22 cellular contexts compared by ENCODE assay signal in the genomic region with DNA sequence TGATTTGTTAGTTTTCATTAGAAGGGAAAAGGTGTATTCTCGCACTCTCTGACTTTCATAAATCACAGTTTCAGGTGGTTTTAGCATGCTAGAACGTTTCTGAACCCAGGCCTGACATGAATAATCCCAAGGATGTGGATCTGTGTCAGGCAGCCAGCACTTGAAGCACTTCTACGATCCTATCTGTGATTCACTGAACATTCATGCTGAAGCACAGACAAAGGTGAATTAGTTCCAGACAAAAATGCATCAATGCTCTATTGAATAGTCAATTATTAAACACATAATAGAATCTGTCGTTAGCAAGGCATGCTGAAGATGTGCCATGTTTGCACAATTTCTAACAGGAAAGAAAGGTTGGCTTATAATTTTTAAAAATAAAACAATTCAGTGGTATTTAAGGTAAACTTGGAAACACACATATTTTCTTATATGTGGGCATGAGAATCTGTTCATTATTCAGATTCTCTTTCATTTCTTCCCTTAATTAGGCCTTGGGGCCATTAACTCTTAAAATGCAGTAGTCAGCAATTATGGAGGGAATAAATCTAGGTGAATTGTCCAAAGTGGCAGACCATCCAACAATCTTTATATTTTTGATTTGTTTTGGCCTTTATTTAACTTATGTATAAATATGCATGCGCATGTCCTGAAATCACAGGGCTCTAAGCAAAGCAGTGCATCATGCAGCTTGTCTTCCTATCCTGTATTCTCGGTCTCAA. TPM values are rescaled to one million over a fixed set of nuclear protein-coding genes. Genes with fewer than 3 reads are reported as not detected.
DNase-seq lines count a peak whose midpoint lies in the region; ATAC-seq, FAIRE-seq and TF ChIP-seq lines count a peak whose summit lies in the region.
"Had no signal": no experiment of that assay in that cellular context is flagged by ENCODE, and none has a peak within 500 bp of the region (broad histone marks: within the 10 kb centered on the region; RNA-seq: fewer than 3 reads in every experiment).

No MANE protein-coding gene starts in this region.

- H3K9me3 ChIP-seq in HepG2 (ENCODE audit: low read length) (no peaks in the 10 kb centered on the region), right lobe of liver (no peaks in the 10 kb centered on the region)

- TF ChIP-seq POLR2A in HepG2 (IDR thresholded peaks at IDR 0.05; ENCODE audit: insufficient read depth in 1 of 2, low read depth in 2 of 2, low read length in 2 of 2) = no peak
- TF ChIP-seq POLR2A in right lobe of liver (IDR thresholded peaks at IDR 0.05) = no peak

- H3K9ac ChIP-seq in HepG2 (ENCODE audit: insufficient read depth, low read depth, low read length) = no peak overlapping the region

- CTCF ChIA-PET in HepG2 (lab: Yijun Ruan, JAX; ENCODE audit: low intra/inter-chr PET ratio, low total read pairs) = no interaction called here

- POLR2A ChIA-PET in HepG2 (lab: Yijun Ruan, JAX) = no interaction called here

- WGBS in HepG2 (ENCODE audit: low lambda C conversion rate) = 17% methylated on average over 6 of the region's 6 CpGs
- WGBS in right lobe of liver (ENCODE audit: insufficient coverage, low coverage, low lambda C conversion rate, missing lambda C conversion rate) = 57% methylated on average over 6 of the region's 6 CpGs

- no peaks in the 10 kb centered on the region for H3K79me2 ChIP-seq in HepG2 (ENCODE audit: insufficient read depth, low read length)

- no peaks in the 10 kb centered on the region for H3K4me1 ChIP-seq in HepG2 (ENCODE audit: insufficient read depth, low read length)
- H3K4me1 ChIP-seq in right lobe of liver = no peaks in the 10 kb centered on the region

- no peak overlapping the region for H3K4me2 ChIP-seq in HepG2 (ENCODE audit: low read depth, low read length)

- no peak overlapping the region for H2AFZ ChIP-seq in HepG2 (ENCODE audit: low read length)

- H3K27ac ChIP-seq in HepG2 (ENCODE audit: extremely low read length, insufficient read depth, low read length) (no peak overlapping the region), right lobe of liver (no peak overlapping the region), dorsolateral prefrontal cortex (no peak overlapping the region)
- H3K27ac ChIP-seq: C4-2B had no signal

- no peak for TF ChIP-seq RAD21 in HepG2 (CRISPR knock-in tag; IDR thresholded peaks at IDR 0.05)

- no peak for DNase-seq in HepG2 (ENCODE audit: low spot score)
- DNase-seq in right lobe of liver = no peak
- DNase-seq in bronchial epithelial cell (ENCODE audit: low read depth) = peak; percentile 8
- peak; percentile 72 for DNase-seq in kidney epithelial cell (ENCODE audit: low read depth)
- peak; percentile 95 for DNase-seq in renal cortical epithelial cell (ENCODE audit: low read depth)
- DNase-seq in nucleus accumbens (lab: John Stamatoyannopoulos, UW) = no peak
- DNase-seq in dorsolateral prefrontal cortex = no peak
- DNase-seq: 8988T, DMS53, GDM1, H7, Kasumi-1, NCI-H1694 treated with DMSO at 0.1 percent for 48 hours, NCI-H2107, NCI-H345, NCI-H526 treated with DMSO at 0.1 percent for 48 hours, Right ventricle myocardium superior, SW 1271 had no signal

- FAIRE-seq in HepG2 (lab: Jason Lieb, UNC) (no peak), bronchial epithelial cell (lab: Jason Lieb, UNC) (no peak)
- FAIRE-seq: D721Med, HTR-8/SVneo had no signal

- intact Hi-C loops in HepG2 (cut with micrococcal nuclease; ENCODE audit: unreplicated experiment) (no loop called here), right lobe of liver (cut with DNase I) (no loop called here), dorsolateral prefrontal cortex (cut with DNase I) (no loop called here)

- H3K4me3 ChIP-seq in HepG2 (replicated peaks in 1 of 3; ENCODE audit: insufficient read depth in 1 of 3, low read depth in 2 of 3, low read length in 3 of 3) (no peak overlapping the region), right lobe of liver (no peak overlapping the region), bronchial epithelial cell (ENCODE audit: low read depth, low read length) (no peak overlapping the region), kidney epithelial cell (ENCODE audit: low read depth, low read length) (no peak overlapping the region), dorsolateral prefrontal cortex (no peak overlapping the region)

- H3K36me3 ChIP-seq in HepG2 (replicated peaks in 1 of 2; ENCODE audit: control insufficient read depth in 1 of 2, insufficient read depth in 2 of 2, low read length in 2 of 2) = no peaks in the 10 kb centered on the region
- no peaks in the 10 kb centered on the region for H3K36me3 ChIP-seq in right lobe of liver
- H3K36me3 ChIP-seq in bronchial epithelial cell (ENCODE audit: control insufficient read depth, insufficient read depth, low read length) = no peaks in the 10 kb centered on the region
- H3K36me3 ChIP-seq in kidney epithelial cell (ENCODE audit: control insufficient read depth, insufficient read depth, low read length) = no peaks in the 10 kb centered on the region

- no peak for TF ChIP-seq CTCF in HepG2 (CRISPR knock-in tag; IDR thresholded peaks at IDR 0.05)
- no peak for TF ChIP-seq CTCF in right lobe of liver (IDR thresholded peaks at IDR 0.05)
- TF ChIP-seq CTCF in bronchial epithelial cell (IDR thresholded peaks at IDR 0.05; ENCODE audit: insufficient read depth, low read length, severe bottlenecking) = no peak
- no peak for TF ChIP-seq CTCF in kidney epithelial cell (IDR thresholded peaks at IDR 0.05; ENCODE audit: insufficient read depth, low read length, poor library complexity, severe bottlenecking)
- TF ChIP-seq CTCF in dorsolateral prefrontal cortex (IDR thresholded peaks at IDR 0.05 in 54 of 56, conservative IDR thresholded peaks at IDR 0.05 in 2 of 56; ENCODE audit: low read depth in 1 of 56, partially characterized antibody in 56 of 56) = no peak

- in situ Hi-C loops in HepG2 (cut with HindIII; ENCODE audit: extremely low pct_ligation_motif_present, low pct_unique_long_range_greater_than_20kb) = no loop called here

- TF ChIP-seq EP300 in HepG2 (IDR thresholded peaks at IDR 0.05; ENCODE audit: low read depth in 2 of 2, low read length in 2 of 2) = no peak
- TF ChIP-seq EP300 in HepG2 (CRISPR knock-in tag; IDR thresholded peaks at IDR 0.05; ENCODE audit: borderline replicate concordance) = no peak

- BruUV-seq in HepG2 (replicated peaks; lab: Mats Ljungman, UMichigan) = no TSS peak

- ATAC-seq in HepG2 (no peak), right lobe of liver (no peak), HG03280 (IDR thresholded peaks at IDR 0.05; ENCODE audit: unreplicated experiment) (no peak)

- no peaks in the 10 kb centered on the region for H4K20me1 ChIP-seq in HepG2 (ENCODE audit: insufficient read depth, low read length)

- H3K27me3 ChIP-seq in HepG2 (ENCODE audit: control insufficient read depth in 1 of 2, insufficient read depth in 2 of 2, low read length in 2 of 2) = peaks cover 0 to 2% of the 10 kb centered on the region in 2 experiments; a peak in 1 of 5 replicates
- no peaks in the 10 kb centered on the region for H3K27me3 ChIP-seq in right lobe of liver
- peaks cover 2% of the 10 kb centered on the region for H3K27me3 ChIP-seq in bronchial epithelial cell (ENCODE audit: control insufficient read depth, insufficient read depth, low read length)
- H3K27me3 ChIP-seq in kidney epithelial cell (ENCODE audit: control insufficient read depth, insufficient read depth, low read length) = no peaks in the 10 kb centered on the region
- no peaks in the 10 kb centered on the region for H3K27me3 ChIP-seq in dorsolateral prefrontal cortex

TF ChIP-seq in HepG2, 621 proteins besides CTCF, POLR2A, EP300 and RAD21:
- TF ChIP-seq HDAC1 (CRISPR knock-in tag; IDR thresholded peaks at IDR 0.05) (no peak), PTBP1 (IDR thresholded peaks at IDR 0.05; ENCODE audit: low read depth, low read length, poor library complexity, severe bottlenecking) (no peak), MAFK (conservative IDR thresholded peaks at IDR 0.05 in 1 of 2, IDR thresholded peaks at IDR 0.05 in 1 of 2; ENCODE audit: low read length in 2 of 2) (peak; percentile 79 to 92), MAFF (IDR thresholded peaks at IDR 0.05; ENCODE audit: low read depth, low read length) (peak; percentile 84)

RNA-seq across cellular contexts. Expression of a gene that starts 18.1 kb away (rescaled TPM):
- total RNA-seq in HepG2 (2016; rRNA removed; fragmentation: Illumina TruSeq; extraction: Trizol) (6.1 TPM in 2 replicates), right lobe of liver (1 to 10 TPM; 1.3 to 3.6 (median 2.6) TPM), bronchial epithelial cell (3.9 and 7.8 TPM in 2 replicates), kidney epithelial cell (6.6 and 8.6 TPM in 2 replicates), renal cortical epithelial cell (2.4 and 11.9 TPM in 2 replicates), dorsolateral prefrontal cortex (10 to 100 TPM in 117 of 120 experiments, 1 to 10 TPM in 3; 8.1 to 27.6 (median 16.2) TPM)
- 3.7 and 5.4 TPM in 2 replicates for total RNA-seq in HepG2 (2016; cell fraction: cytosol; rRNA removed; fragmentation: Illumina TruSeq; extraction: Trizol; ENCODE audit: low read depth)
- 5.3 and 6.5 TPM in 2 replicates for total RNA-seq in HepG2 (2016; cell fraction: insoluble cytoplasmic fraction; rRNA removed; fragmentation: Illumina TruSeq; extraction: Trizol)
- total RNA-seq in HepG2 (2016; cell fraction: membrane; rRNA removed; fragmentation: Illumina TruSeq; extraction: Trizol) = 6.8 and 7.5 TPM in 2 replicates
- 8.3 and 8.5 TPM in 2 replicates for total RNA-seq in HepG2 (2016; cell fraction: nucleus; rRNA removed; fragmentation: Illumina TruSeq; extraction: Trizol)
- 6.9 and 7.0 TPM in 2 replicates for polyA plus RNA-seq in HepG2 (2011; rRNA removed)
- polyA plus RNA-seq in HepG2 (2011; cell fraction: cytosol; rRNA removed) = 5.9 and 8.3 TPM in 2 replicates
- polyA plus RNA-seq in HepG2 (2011; cell fraction: nucleus; rRNA removed) = 6.3 and 7.2 TPM in 2 replicates
- polyA plus RNA-seq in HepG2 (2012) = 3.3 and 4.1 TPM in 2 replicates
- polyA plus RNA-seq in HepG2 (2016; cell fraction: cytosol; fragmentation: Illumina TruSeq; extraction: Trizol; ENCODE audit: low read depth) = 4.1 and 4.8 TPM in 2 replicates
- polyA plus RNA-seq in HepG2 (2016; cell fraction: insoluble cytoplasmic fraction; fragmentation: Illumina TruSeq; extraction: Trizol; ENCODE audit: low read depth) = 6.2 and 6.9 TPM in 2 replicates
- polyA plus RNA-seq in HepG2 (2016; cell fraction: membrane; fragmentation: Illumina TruSeq; extraction: Trizol; ENCODE audit: low read depth) = 4.8 and 6.5 TPM in 2 replicates
- polyA plus RNA-seq in HepG2 (2016; cell fraction: nucleus; fragmentation: Illumina TruSeq; extraction: Trizol; ENCODE audit: insufficient read depth, low read depth) = 5.8 and 7.8 TPM in 2 replicates
- 3.4 and 15.6 TPM in 2 replicates for polyA minus RNA-seq in HepG2 (2011; rRNA and poly(A)+ RNA removed; ENCODE audit: low replicate concordance)
- polyA minus RNA-seq in HepG2 (2011; cell fraction: cytosol; rRNA and poly(A)+ RNA removed) = 2.8 and 4.8 TPM in 2 replicates
- 12.8 and 14.9 TPM in 2 replicates for polyA minus RNA-seq in HepG2 (2011; cell fraction: nucleus; rRNA and poly(A)+ RNA removed)

Comparison
In these comparisons a context has a peak if more than half of its experiments do, and no peak if none do; other contexts are left out.
1. DNase-seq: peak in bronchial epithelial cell (single experiment), kidney epithelial cell (single experiment) and renal cortical epithelial cell (single experiment); none in HepG2 (single experiment), right lobe of liver (0 of 3), nucleus accumbens (0 of 56) and dorsolateral prefrontal cortex (0 of 10).